3 cellular contexts compared by ENCODE assay signal in the genomic region with DNA sequence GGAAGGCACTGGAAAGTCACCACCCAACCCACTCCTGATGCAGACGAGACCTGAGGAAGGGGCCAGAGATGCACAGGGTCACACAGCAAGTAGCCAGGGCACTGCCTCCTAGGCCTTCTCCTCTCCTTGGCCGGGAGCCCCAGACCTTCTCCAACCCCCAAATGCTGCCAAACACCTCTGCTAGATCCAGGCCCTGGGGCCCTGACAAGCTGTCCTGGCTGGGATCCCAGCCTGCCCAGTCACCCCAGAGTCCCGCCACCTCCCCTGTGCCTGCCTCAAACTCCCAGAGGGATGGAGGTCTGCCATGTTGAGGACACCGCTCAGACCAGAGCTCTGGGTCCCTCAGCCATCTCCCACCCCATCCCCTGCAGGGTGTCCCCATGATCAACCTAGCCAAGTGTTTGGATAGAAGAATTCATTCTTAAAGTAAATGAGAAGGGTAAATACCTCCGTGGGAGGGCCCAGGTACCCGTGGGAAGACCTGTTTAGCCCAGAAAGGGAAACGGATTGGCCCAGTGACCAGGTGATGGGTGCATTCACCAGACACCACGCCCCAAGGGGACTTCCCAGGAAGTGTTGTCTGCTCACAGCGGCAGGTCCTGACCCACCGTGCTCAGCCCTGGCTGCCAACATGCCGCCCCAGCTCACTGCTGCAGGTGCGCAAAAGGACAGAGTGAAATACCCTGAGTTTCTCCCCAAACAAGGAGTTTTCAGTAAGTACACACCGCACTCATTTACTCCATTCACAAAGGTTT.
TF ChIP-seq lines count a peak whose summit lies in the region.

No MANE protein-coding gene starts in this region.

TF ChIP-seq in SK-N-SH, 30 proteins besides CTCF, POLR2A, EP300 and RAD21:
- TF ChIP-seq, protein P1, sequence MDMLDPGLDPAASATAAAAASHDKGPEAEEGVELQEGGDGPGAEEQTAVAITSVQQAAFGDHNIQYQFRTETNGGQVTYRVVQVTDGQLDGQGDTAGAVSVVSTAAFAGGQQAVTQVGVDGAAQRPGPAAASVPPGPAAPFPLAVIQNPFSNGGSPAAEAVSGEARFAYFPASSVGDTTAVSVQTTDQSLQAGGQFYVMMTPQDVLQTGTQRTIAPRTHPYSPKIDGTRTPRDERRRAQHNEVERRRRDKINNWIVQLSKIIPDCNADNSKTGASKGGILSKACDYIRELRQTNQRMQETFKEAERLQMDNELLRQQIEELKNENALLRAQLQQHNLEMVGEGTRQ (IDR thresholded peaks at IDR 0.05; ENCODE audit: borderline replicate concordance, low read depth, low read length): no peak
- TF ChIP-seq TCF12 (IDR thresholded peaks at IDR 0.05): no peak
- no peak for TF ChIP-seq SMC3 (IDR thresholded peaks at IDR 0.05; ENCODE audit: low read depth, low read length)
- no peak for TF ChIP-seq SIN3A (IDR thresholded peaks at IDR 0.05; ENCODE audit: borderline replicate concordance, low read depth, low read length)
- no peak for TF ChIP-seq MXI1 (IDR thresholded peaks at IDR 0.05; ENCODE audit: low read depth, low read length)

TF ChIP-seq in SK-N-SH treated with all-trans-retinoic acid at 6 μM for 48 hours, 23 proteins besides CTCF, POLR2A, EP300 and RAD21:
- no peak for TF ChIP-seq ARNTL (CRISPR knock-in tag; IDR thresholded peaks at IDR 0.05; ENCODE audit: borderline replicate concordance, low read depth)
- no peak for TF ChIP-seq ESRRG (CRISPR knock-in tag; IDR thresholded peaks at IDR 0.05)
- TF ChIP-seq, protein P2, sequence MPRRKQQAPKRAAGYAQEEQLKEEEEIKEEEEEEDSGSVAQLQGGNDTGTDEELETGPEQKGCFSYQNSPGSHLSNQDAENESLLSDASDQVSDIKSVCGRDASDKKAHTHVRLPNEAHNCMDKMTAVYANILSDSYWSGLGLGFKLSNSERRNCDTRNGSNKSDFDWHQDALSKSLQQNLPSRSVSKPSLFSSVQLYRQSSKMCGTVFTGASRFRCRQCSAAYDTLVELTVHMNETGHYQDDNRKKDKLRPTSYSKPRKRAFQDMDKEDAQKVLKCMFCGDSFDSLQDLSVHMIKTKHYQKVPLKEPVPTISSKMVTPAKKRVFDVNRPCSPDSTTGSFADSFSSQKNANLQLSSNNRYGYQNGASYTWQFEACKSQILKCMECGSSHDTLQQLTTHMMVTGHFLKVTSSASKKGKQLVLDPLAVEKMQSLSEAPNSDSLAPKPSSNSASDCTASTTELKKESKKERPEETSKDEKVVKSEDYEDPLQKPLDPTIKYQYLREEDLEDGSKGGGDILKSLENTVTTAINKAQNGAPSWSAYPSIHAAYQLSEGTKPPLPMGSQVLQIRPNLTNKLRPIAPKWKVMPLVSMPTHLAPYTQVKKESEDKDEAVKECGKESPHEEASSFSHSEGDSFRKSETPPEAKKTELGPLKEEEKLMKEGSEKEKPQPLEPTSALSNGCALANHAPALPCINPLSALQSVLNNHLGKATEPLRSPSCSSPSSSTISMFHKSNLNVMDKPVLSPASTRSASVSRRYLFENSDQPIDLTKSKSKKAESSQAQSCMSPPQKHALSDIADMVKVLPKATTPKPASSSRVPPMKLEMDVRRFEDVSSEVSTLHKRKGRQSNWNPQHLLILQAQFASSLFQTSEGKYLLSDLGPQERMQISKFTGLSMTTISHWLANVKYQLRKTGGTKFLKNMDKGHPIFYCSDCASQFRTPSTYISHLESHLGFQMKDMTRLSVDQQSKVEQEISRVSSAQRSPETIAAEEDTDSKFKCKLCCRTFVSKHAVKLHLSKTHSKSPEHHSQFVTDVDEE (CRISPR knock-in tag; IDR thresholded peaks at IDR 0.05): no peak
- TF ChIP-seq, protein P3, sequence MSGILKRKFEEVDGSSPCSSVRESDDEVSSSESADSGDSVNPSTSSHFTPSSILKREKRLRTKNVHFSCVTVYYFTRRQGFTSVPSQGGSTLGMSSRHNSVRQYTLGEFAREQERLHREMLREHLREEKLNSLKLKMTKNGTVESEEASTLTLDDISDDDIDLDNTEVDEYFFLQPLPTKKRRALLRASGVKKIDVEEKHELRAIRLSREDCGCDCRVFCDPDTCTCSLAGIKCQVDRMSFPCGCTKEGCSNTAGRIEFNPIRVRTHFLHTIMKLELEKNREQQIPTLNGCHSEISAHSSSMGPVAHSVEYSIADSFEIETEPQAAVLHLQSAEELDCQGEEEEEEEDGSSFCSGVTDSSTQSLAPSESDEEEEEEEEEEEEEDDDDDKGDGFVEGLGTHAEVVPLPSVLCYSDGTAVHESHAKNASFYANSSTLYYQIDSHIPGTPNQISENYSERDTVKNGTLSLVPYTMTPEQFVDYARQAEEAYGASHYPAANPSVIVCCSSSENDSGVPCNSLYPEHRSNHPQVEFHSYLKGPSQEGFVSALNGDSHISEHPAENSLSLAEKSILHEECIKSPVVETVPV (CRISPR knock-in tag; IDR thresholded peaks at IDR 0.05): no peak

TF ChIP-seq in IMR-90, 13 proteins besides CTCF, POLR2A, EP300 and RAD21:
- no peak for TF ChIP-seq NFE2L2 (IDR thresholded peaks at IDR 0.05; ENCODE audit: low read depth, low read length)
- no peak for TF ChIP-seq CEBPB (IDR thresholded peaks at IDR 0.05; ENCODE audit: low read depth, low read length)
- TF ChIP-seq MAFK (IDR thresholded peaks at IDR 0.05; ENCODE audit: low read depth, low read length): no peak
- no peak for TF ChIP-seq FOS (IDR thresholded peaks at IDR 0.05; ENCODE audit: low read depth, low read length)
- TF ChIP-seq, protein P1 (IDR thresholded peaks at IDR 0.05; ENCODE audit: low read depth, low read length): no peak
TF ChIP-seq in IMR-90: peak in this region for 0.
